29 cellular contexts compared by ENCODE assay signal in the genomic region with DNA sequence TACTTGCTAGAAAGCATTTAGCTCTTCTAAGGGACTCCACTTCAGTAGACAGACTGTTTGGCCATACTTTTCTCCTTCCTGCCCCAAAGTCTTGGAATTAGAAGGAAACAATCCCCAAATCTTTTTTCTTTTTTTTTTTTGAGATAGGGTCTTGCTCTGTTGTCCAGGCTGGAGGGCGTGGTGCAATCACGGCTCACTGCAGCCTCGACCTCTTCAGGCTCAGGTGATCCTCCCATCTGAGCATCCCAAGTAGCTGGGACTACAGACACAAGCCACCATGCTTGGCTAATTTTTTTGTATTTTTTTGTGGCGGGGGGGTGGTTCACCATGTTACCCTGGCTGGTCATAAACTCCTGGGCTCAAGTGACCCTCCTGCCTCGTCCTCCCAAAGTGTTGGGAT.
"Had no signal": no experiment of that assay in that cellular context is flagged by ENCODE, and none has a peak within 500 bp of the region (broad histone marks: within the 10 kb centered on the region; RNA-seq: fewer than 3 reads in every experiment).

No MANE protein-coding gene starts in this region.

- H3K9me3 Mint-ChIP-seq: effector memory CD8-positive, alpha-beta T cell had no signal

- H3K27me3 ChIP-seq: colonic mucosa, esophagus muscularis mucosa, foreskin keratinocyte, gastrocnemius medialis, gastroesophageal sphincter, heart left ventricle, heart right ventricle had no signal

- FAIRE-seq: colon, endometrium, endothelial cell of umbilical vein, frontal cortex had no signal

- H3K4me3 ChIP-seq: colonic mucosa, coronary artery, dorsolateral prefrontal cortex, esophagus muscularis mucosa, esophagus squamous epithelium, gastrocnemius medialis, gastroesophageal sphincter, heart left ventricle, heart right ventricle had no signal

- H3K4me3 Mint-ChIP-seq: dendritic cell treated with granulocyte-macrophage colony-stimulating factor and Interleukin-4, amounts not matched to agents 40 ng/mL and 50 ng/mL, for 4 days; effector memory CD8-positive, alpha-beta T cell; endodermal cell had no signal

- H3K36me3 ChIP-seq: colonic mucosa, esophagus muscularis mucosa, esophagus squamous epithelium, gastrocnemius medialis, gastroesophageal sphincter, heart left ventricle, heart right ventricle had no signal

- H3K4me1 Mint-ChIP-seq: endodermal cell had no signal

- ATAC-seq: effector memory CD8-positive, alpha-beta T cell; esophagus mucosa; foreskin keratinocyte; gastrocnemius medialis; gastroesophageal sphincter; heart left ventricle; heart right ventricle had no signal

- H3K4me1 ChIP-seq: colonic mucosa, esophagus muscularis mucosa, foreskin keratinocyte, gastrocnemius medialis, gastroesophageal sphincter, heart left ventricle had no signal

- H3K27ac Mint-ChIP-seq: dendritic cell treated with granulocyte-macrophage colony-stimulating factor and Interleukin-4, amounts not matched to agents 40 ng/mL and 50 ng/mL, for 4 days; effector memory CD8-positive, alpha-beta T cell; endodermal cell had no signal

- DNase-seq: colonic mucosa; cortex of kidney; dermis blood vessel endothelial cell; dorsolateral prefrontal cortex; effector CD4-positive, alpha-beta T cell; effector CD8-positive, alpha-beta T cell; effector memory CD4-positive, alpha-beta T cell; effector memory CD8-positive, alpha-beta T cell; endodermal cell; erythroblast; esophagus squamous epithelium; foreskin fibroblast; foreskin keratinocyte; foreskin melanocyte; gastrocnemius medialis; glutamatergic neuron; head of caudate nucleus; heart left ventricle; heart right ventricle had no signal

- H3K9me3 ChIP-seq: colonic mucosa, esophagus muscularis mucosa, gastroesophageal sphincter had no signal

- H3K27ac ChIP-seq: colonic mucosa, coronary artery, dorsolateral prefrontal cortex, epithelial cell of prostate, esophagus muscularis mucosa, esophagus squamous epithelium, foreskin keratinocyte, gastrocnemius medialis, gastroesophageal sphincter, heart left ventricle, heart right ventricle had no signal
